Comparison of ENCODE assay signal across 8 cellular contexts in the genomic region with DNA sequence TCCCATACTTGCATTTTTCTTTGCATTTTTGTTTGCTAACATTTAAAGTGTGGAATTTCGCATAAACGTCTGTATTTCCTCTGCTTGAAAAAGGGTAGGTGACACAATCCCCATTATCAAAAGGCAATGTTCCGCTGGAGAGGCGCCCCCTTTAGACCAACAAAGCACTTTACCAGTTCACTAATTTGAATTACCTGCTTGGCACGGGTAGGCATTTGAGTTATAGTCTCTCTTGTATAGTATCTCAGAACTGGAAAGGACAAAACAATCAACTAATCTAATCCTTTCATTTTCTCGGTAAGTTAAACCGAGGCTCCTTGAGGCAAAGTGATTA. TPM values are rescaled to one million over a fixed set of nuclear protein-coding genes. Genes with fewer than 3 reads are reported as not detected.
DNase-seq lines count a peak whose midpoint lies in the region; ATAC-seq and TF ChIP-seq lines count a peak whose summit lies in the region.

No MANE protein-coding gene starts in this region.

- H3K27me3 Mint-ChIP-seq in stimulated activated naive CD8-positive, alpha-beta T cell treated with anti-CD3 and anti-CD28 coated beads, Interleukin-15, Interleukin-2, amounts not matched to agents 100 ng/mL and 50 ng/mL, for 24 hours, result peaks cover 63% of the 10 kb centered on the region

- peak; percentile 49 for DNase-seq in ELR (ENCODE audit: low read depth)
- peak; percentile 47 to 51 for DNase-seq in cardiac fibroblast (ENCODE audit: low read depth in 2 of 2)
- DNase-seq in left kidney (ENCODE audit: low read depth, low spot score), result peak; percentile 83
- no peak for DNase-seq in ureter (ENCODE audit: low spot score)

- H3K4me1 ChIP-seq in OCI-LY1 (ENCODE audit: insufficient read depth, low read length, severe bottlenecking), result peaks cover 14% of the 10 kb centered on the region

- ATAC-seq in GM21367 (IDR thresholded peaks at IDR 0.05; ENCODE audit: unreplicated experiment) (peak; percentile 44), HG03571 (IDR thresholded peaks at IDR 0.05; ENCODE audit: unreplicated experiment) (peak; percentile 30)

- peak overlapping the region; percentile 81 for H3K4me2 ChIP-seq in OCI-LY1 (ENCODE audit: low read length)

- no peaks in the 10 kb centered on the region for H3K79me2 ChIP-seq in OCI-LY1 (ENCODE audit: insufficient read depth, low read length)

- H3K4me3 ChIP-seq in OCI-LY1 (ENCODE audit: low read depth, low read length, poor library complexity, severe bottlenecking) (peak overlapping the region; percentile 68), cardiac fibroblast (replicated peaks in 1 of 2; ENCODE audit: low read depth in 2 of 2, low read length in 2 of 2) (peak overlapping the region; percentile 57 to 65)

- H3K9ac ChIP-seq in OCI-LY1 (ENCODE audit: low read length), result peak overlapping the region; percentile 46; the same call in 1 of the 2 replicates

- no peaks in the 10 kb centered on the region for H4K20me1 ChIP-seq in OCI-LY1 (ENCODE audit: insufficient read depth, low read length)

- no peaks in the 10 kb centered on the region for H3F3A ChIP-seq in OCI-LY1 (ENCODE audit: insufficient read depth, low read length)

- no peaks in the 10 kb centered on the region for H3K9me3 Mint-ChIP-seq in stimulated activated naive CD8-positive, alpha-beta T cell treated with anti-CD3 and anti-CD28 coated beads, Interleukin-15, Interleukin-2, amounts not matched to agents 100 ng/mL and 50 ng/mL, for 24 hours

- no peaks in the 10 kb centered on the region for H3K36me3 Mint-ChIP-seq in stimulated activated naive CD8-positive, alpha-beta T cell treated with anti-CD3 and anti-CD28 coated beads, Interleukin-15, Interleukin-2, amounts not matched to agents 100 ng/mL and 50 ng/mL, for 24 hours (ENCODE audit: low read depth)

- peak overlapping the region; percentile 82 for H3K27ac Mint-ChIP-seq in stimulated activated naive CD8-positive, alpha-beta T cell treated with anti-CD3 and anti-CD28 coated beads, Interleukin-15, Interleukin-2, amounts not matched to agents 100 ng/mL and 50 ng/mL, for 24 hours

- peak overlapping the region; percentile 53 for H2AFZ ChIP-seq in OCI-LY1 (ENCODE audit: low read length)

- H3K4me3 Mint-ChIP-seq in stimulated activated naive CD8-positive, alpha-beta T cell treated with anti-CD3 and anti-CD28 coated beads, Interleukin-15, Interleukin-2, amounts not matched to agents 100 ng/mL and 50 ng/mL, for 24 hours, result peak overlapping the region; percentile 87

- no peaks in the 10 kb centered on the region for H3K9me2 ChIP-seq in OCI-LY1 (ENCODE audit: low read depth, low read length)

- TF ChIP-seq CTCF in OCI-LY1 (IDR thresholded peaks at IDR 0.05; ENCODE audit: low read length) (peak; percentile 98), cardiac fibroblast (IDR thresholded peaks at IDR 0.05; ENCODE audit: low read depth, low read length) (peak; percentile 54)

- H3K27me3 ChIP-seq in OCI-LY1 (ENCODE audit: insufficient read depth, low read length), result no peaks in the 10 kb centered on the region

- H3K27ac ChIP-seq in OCI-LY1 (ENCODE audit: low read depth, low read length, poor library complexity, severe bottlenecking), result no peak overlapping the region

- peaks cover 17% of the 10 kb centered on the region for H3K4me1 Mint-ChIP-seq in stimulated activated naive CD8-positive, alpha-beta T cell treated with anti-CD3 and anti-CD28 coated beads, Interleukin-15, Interleukin-2, amounts not matched to agents 100 ng/mL and 50 ng/mL, for 24 hours (ENCODE audit: low read depth)

- H3K36me3 ChIP-seq in OCI-LY1 (ENCODE audit: insufficient read depth, low read length), result no peaks in the 10 kb centered on the region

- no peaks in the 10 kb centered on the region for H3K9me3 ChIP-seq in OCI-LY1 (ENCODE audit: low read length)

RNA-seq across cellular contexts. Expression of gene CCDC39, which starts 0.8 kb away (rescaled TPM):
- not detected for total RNA-seq in ureter
